Comparison of ENCODE assay signal across 22 cellular contexts in the genomic region with DNA sequence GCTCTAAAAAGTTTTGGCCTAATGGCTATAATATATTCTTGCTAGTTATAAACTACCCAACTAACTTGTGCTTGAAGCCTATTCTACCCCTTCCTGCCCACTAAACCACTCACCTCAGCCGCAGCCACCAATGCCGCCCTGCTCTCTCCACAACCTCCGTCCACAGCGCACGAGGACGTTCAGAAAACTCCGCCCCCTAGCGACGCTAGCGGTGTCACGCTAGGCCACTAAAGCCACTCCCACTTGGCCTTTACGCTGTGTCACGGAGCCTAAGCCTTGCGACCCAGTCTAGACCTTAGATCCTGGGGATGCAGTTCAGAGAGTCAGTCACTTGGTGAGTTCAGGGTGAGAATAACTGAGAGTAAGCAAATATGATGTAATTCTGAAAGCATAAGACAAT. TPM values are rescaled to one million over a fixed set of nuclear protein-coding genes. Genes with fewer than 3 reads are reported as not detected.
"Had no signal": no experiment of that assay in that cellular context is flagged by ENCODE, and none has a peak within 500 bp of the region (broad histone marks: within the 10 kb centered on the region; RNA-seq: fewer than 3 reads in every experiment).

TSS of gene TEX11 (minus strand) at position 171 of the 400 bp plus-strand sequence. CDS start 922 bp downstream, outside the sequence.

- H3K4me3 ChIP-seq: gastrocnemius medialis, sigmoid colon, stomach had no signal

- H3K36me3 ChIP-seq: gastrocnemius medialis, sigmoid colon, stomach had no signal

- H3K27me3 Mint-ChIP-seq: activated CD4-positive, alpha-beta T cell treated with anti-CD3 and anti-CD28 coated beads for 36 hours; type B pancreatic cell had no signal

- H3K27me3 ChIP-seq: gastrocnemius medialis, sigmoid colon had no signal

- H3K4me3 Mint-ChIP-seq: activated CD4-positive, alpha-beta T cell treated with anti-CD3 and anti-CD28 coated beads for 36 hours; activated CD8-positive, alpha-beta T cell treated with anti-CD3 and anti-CD28 coated beads, Interleukin-2, amount 10 ng/mL, durations not matched to agents 7 days and 5 days; activated naive CD4-positive, alpha-beta T cell treated with anti-CD3 and anti-CD28 coated beads for 36 hours; activated T-cell treated with anti-CD3 and anti-CD28 coated beads, Interleukin-2, amount 50 U/mL, for 24 hours; natural killer cell; stimulated activated effector memory CD8-positive, alpha-beta T cell treated with anti-CD3 and anti-CD28 coated beads, Interleukin-12 subunit alpha, Interleukin-12 subunit beta, amount 100 ng/mL, for 72 hours; type B pancreatic cell had no signal

- H3K9me3 Mint-ChIP-seq: activated naive CD4-positive, alpha-beta T cell treated with anti-CD3 and anti-CD28 coated beads for 36 hours; activated T-cell treated with anti-CD3 and anti-CD28 coated beads, Interleukin-2, amount 50 U/mL, for 24 hours; activated T-helper 2 cell treated with anti-CD3 and anti-CD28 coated beads, Interferon-gamma antibody, Interleukin-2, Interleukin-4, amounts not matched to agents 10 μg/mL and 5 μg/mL and 100 μg/mL, durations not matched to agents 14 hours and 24 hours and 36 hours; natural killer cell; stimulated activated effector memory CD8-positive, alpha-beta T cell treated with anti-CD3 and anti-CD28 coated beads, Interleukin-12 subunit alpha, Interleukin-12 subunit beta, amount 100 ng/mL, for 72 hours had no signal

- H3K4me1 ChIP-seq: gastrocnemius medialis, sigmoid colon, stomach had no signal

- H3K9me3 ChIP-seq: gastrocnemius medialis, sigmoid colon, stomach had no signal

- H3K4me1 Mint-ChIP-seq: activated CD4-positive, alpha-beta T cell treated with anti-CD3 and anti-CD28 coated beads for 36 hours; natural killer cell; stimulated activated effector memory CD8-positive, alpha-beta T cell treated with anti-CD3 and anti-CD28 coated beads, Interleukin-12 subunit alpha, Interleukin-12 subunit beta, amount 100 ng/mL, for 72 hours had no signal

- H3K36me3 Mint-ChIP-seq: natural killer cell; stimulated activated effector memory CD8-positive, alpha-beta T cell treated with anti-CD3 and anti-CD28 coated beads, Interleukin-12 subunit alpha, Interleukin-12 subunit beta, amount 100 ng/mL, for 72 hours; type B pancreatic cell had no signal

- H3K27ac Mint-ChIP-seq: activated CD4-positive, alpha-beta T cell treated with anti-CD3 and anti-CD28 coated beads for 36 hours; activated CD8-positive, alpha-beta T cell treated with anti-CD3 and anti-CD28 coated beads, Interleukin-2, amount 10 ng/mL, durations not matched to agents 7 days and 5 days; activated naive CD4-positive, alpha-beta T cell treated with anti-CD3 and anti-CD28 coated beads for 36 hours; activated T-cell treated with anti-CD3 and anti-CD28 coated beads, Interleukin-2, amount 50 U/mL, for 24 hours; activated T-helper 2 cell treated with anti-CD3 and anti-CD28 coated beads, Interferon-gamma antibody, Interleukin-2, Interleukin-4, amounts not matched to agents 10 μg/mL and 5 μg/mL and 100 μg/mL, durations not matched to agents 14 hours and 24 hours and 36 hours; natural killer cell; stimulated activated effector memory CD8-positive, alpha-beta T cell treated with anti-CD3 and anti-CD28 coated beads, Interleukin-12 subunit alpha, Interleukin-12 subunit beta, amount 100 ng/mL, for 72 hours; type B pancreatic cell had no signal

- DNase-seq: activated CD4-positive, alpha-beta T cell treated with anti-CD3 and anti-CD28 coated beads for 36 hours; activated CD8-positive, alpha-beta T cell treated with anti-CD3 and anti-CD28 coated beads, Interleukin-2, amount 10 ng/mL, durations not matched to agents 7 days and 5 days; activated naive CD4-positive, alpha-beta T cell treated with anti-CD3 and anti-CD28 coated beads for 36 hours; activated T-cell treated with anti-CD3 and anti-CD28 coated beads, Interleukin-2, amount 50 U/mL, for 24 hours; cerebellar nuclear complex; cortex of kidney; effector CD4-positive, alpha-beta T cell; gastrocnemius medialis; head of caudate nucleus; mesenchymal stem cell; natural killer cell; sigmoid colon; stimulated activated CD4-positive, alpha-beta T cell treated with anti-CD3 and anti-CD28 coated beads, Interleukin-4, amount 100 ng/mL, for 24 hours; stomach; SW 1271 had no signal

- ATAC-seq: activated CD4-positive, alpha-beta T cell treated with anti-CD3 and anti-CD28 coated beads for 36 hours; activated CD8-positive, alpha-beta T cell treated with anti-CD3 and anti-CD28 coated beads, Interleukin-2, amount 10 ng/mL, durations not matched to agents 7 days and 5 days; esophagus mucosa; gastrocnemius medialis; natural killer cell; stimulated activated effector memory CD8-positive, alpha-beta T cell treated with anti-CD3 and anti-CD28 coated beads, Interleukin-12 subunit alpha, Interleukin-12 subunit beta, amount 100 ng/mL, for 72 hours had no signal

- H3K27ac ChIP-seq: gastrocnemius medialis, sigmoid colon, stomach had no signal

RNA-seq across cellular contexts. Expression of gene TEX11, which starts in this region (rescaled TPM):
- total RNA-seq: activated CD4-positive, alpha-beta T cell treated with anti-CD3 and anti-CD28 coated beads for 36 hours; activated CD8-positive, alpha-beta T cell treated with anti-CD3 and anti-CD28 coated beads, Interleukin-2, amount 10 ng/mL, durations not matched to agents 7 days and 5 days; activated naive CD4-positive, alpha-beta T cell treated with anti-CD3 and anti-CD28 coated beads for 36 hours; activated T-helper 2 cell treated with anti-CD3 and anti-CD28 coated beads, Interferon-gamma antibody, Interleukin-2, Interleukin-4, amounts not matched to agents 10 μg/mL and 5 μg/mL and 100 μg/mL, durations not matched to agents 14 hours and 24 hours and 36 hours; bronchial epithelial cell; esophagus mucosa; gastrocnemius medialis; lower leg skin; natural killer cell; sigmoid colon; stomach; T-helper 2 cell treated with Interferon-gamma antibody and Interleukin-4, amounts not matched to agents 100 ng/mL and 5 ng/mL, for 36 hours had no signal
